Comparison of ENCODE assay signal across 1 cellular context in the genomic region with DNA sequence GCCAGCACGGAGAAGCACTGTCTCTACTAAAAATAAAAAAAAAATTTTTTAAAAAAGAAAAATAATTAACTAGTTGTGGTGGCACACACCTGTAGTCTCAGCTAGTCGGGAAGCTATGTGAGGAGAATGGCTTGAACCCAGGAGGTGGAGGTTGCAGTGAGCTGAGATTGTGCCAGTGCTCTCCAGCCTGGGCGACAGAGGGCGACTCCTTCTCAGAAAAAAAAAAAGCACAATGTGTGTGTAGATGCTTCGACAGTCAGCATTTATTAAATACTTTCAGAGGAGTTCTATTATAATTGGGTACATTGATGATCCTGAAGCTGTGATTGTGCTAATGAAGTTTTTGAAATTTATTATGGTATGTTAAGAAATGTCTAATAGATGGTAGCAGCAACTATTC.
TF ChIP-seq lines count a peak whose summit lies in the region.

No MANE protein-coding gene starts in this region.

TF ChIP-seq in HepG2, 621 proteins besides CTCF, POLR2A, EP300 and RAD21:
- no peak for TF ChIP-seq SRSF4 (IDR thresholded peaks at IDR 0.05; ENCODE audit: low read depth, low read length, poor library complexity, severe bottlenecking)
- TF ChIP-seq STAG1 (CRISPR knock-in tag; IDR thresholded peaks at IDR 0.05) = peak; percentile 55
